ENCODE assay signal across 9 cellular contexts in the genomic region with DNA sequence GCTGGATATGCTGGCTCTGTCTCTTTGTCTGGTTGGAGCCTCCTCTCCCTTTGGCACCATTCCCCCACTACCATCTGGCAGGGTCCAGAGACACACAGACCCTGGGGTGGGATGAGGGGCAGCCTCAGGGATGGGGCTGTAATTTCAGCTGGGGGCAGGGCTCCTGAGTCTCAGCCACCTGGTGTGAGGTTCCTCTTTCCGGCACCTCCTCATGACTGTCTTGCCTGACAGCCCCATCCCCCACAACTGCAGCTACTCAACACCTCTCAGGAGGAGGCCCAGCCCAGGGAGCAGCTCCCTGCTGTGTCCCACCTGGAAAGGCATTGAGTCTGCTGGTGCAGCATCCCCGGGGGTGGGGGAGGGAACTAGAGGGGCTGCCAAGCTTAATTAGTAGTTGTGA. TPM values are rescaled to one million over a fixed set of nuclear protein-coding genes. Genes with fewer than 3 reads are reported as not detected.
DNase-seq lines count a peak whose midpoint lies in the region; ATAC-seq, FAIRE-seq and TF ChIP-seq lines count a peak whose summit lies in the region.
"Had no signal": no experiment of that assay in that cellular context is flagged by ENCODE, and none has a peak within 500 bp of the region (broad histone marks: within the 10 kb centered on the region; RNA-seq: fewer than 3 reads in every experiment).

No MANE protein-coding gene starts in this region.

- H3K4me1 Mint-ChIP-seq in endothelial cell (ENCODE audit: unreplicated experiment), result peaks cover 49% of the 10 kb centered on the region
- peaks cover 6 to 12% of the 10 kb centered on the region in 2 donors for H3K4me1 Mint-ChIP-seq in immature natural killer cell

- TF ChIP-seq CTCF in HepG2 (CRISPR knock-in tag; IDR thresholded peaks at IDR 0.05), result no peak
- TF ChIP-seq CTCF in right lobe of liver (IDR thresholded peaks at IDR 0.05), result no peak
- TF ChIP-seq CTCF in upper lobe of left lung (IDR thresholded peaks at IDR 0.05), result no peak
- no peak for TF ChIP-seq CTCF in endothelial cell (IDR thresholded peaks at IDR 0.05; ENCODE audit: unreplicated experiment)

- no CpG with 5 or more reads among the region's 2 CpGs for WGBS in HepG2 (ENCODE audit: low lambda C conversion rate)
- 29% methylated on average over 1 of the region's 2 CpGs for WGBS in right lobe of liver (ENCODE audit: insufficient coverage, low coverage, low lambda C conversion rate, missing lambda C conversion rate)
- 14 to 51% methylated on average over 1 to 2 of the region's 2 CpGs for WGBS in upper lobe of left lung, 2 donors

- no peak overlapping the region for H2AFZ ChIP-seq in HepG2 (ENCODE audit: low read length)

- no peaks in the 10 kb centered on the region for H3K79me2 ChIP-seq in HepG2 (ENCODE audit: insufficient read depth, low read length)

- H3K27me3 Mint-ChIP-seq in endothelial cell (ENCODE audit: unreplicated experiment) (peaks cover 6% of the 10 kb centered on the region), immature natural killer cell (ENCODE audit: low read depth in 3 of 3) (peaks cover 0 to 4% (median 4%) of the 10 kb centered on the region in 3 donors)
- H3K27me3 Mint-ChIP-seq: stimulated activated naive CD8-positive, alpha-beta T cell treated with anti-CD3 and anti-CD28 coated beads, Interleukin-15, Interleukin-2, amounts not matched to agents 100 ng/mL and 50 ng/mL, for 24 hours had no signal

- FAIRE-seq in HepG2 (lab: Jason Lieb, UNC), result no peak

- intact Hi-C loops in HepG2 (cut with micrococcal nuclease; ENCODE audit: unreplicated experiment) (loop anchor here (10.0 kb wide), 1 partner anchor 174 kb away; no protein-coding TSS in a partner anchor), right lobe of liver (cut with DNase I) (no loop called here)

- H3K9me3 Mint-ChIP-seq in endothelial cell (ENCODE audit: unreplicated experiment) (no peaks in the 10 kb centered on the region), immature natural killer cell (no peaks in the 10 kb centered on the region)
- H3K9me3 Mint-ChIP-seq: stimulated activated naive CD8-positive, alpha-beta T cell treated with anti-CD3 and anti-CD28 coated beads, Interleukin-15, Interleukin-2, amounts not matched to agents 100 ng/mL and 50 ng/mL, for 24 hours had no signal

- H3K4me3 Mint-ChIP-seq in endothelial cell (ENCODE audit: unreplicated experiment), result no peak overlapping the region
- no peak overlapping the region for H3K4me3 Mint-ChIP-seq in immature natural killer cell
- H3K4me3 Mint-ChIP-seq: stimulated activated naive CD8-positive, alpha-beta T cell treated with anti-CD3 and anti-CD28 coated beads, Interleukin-15, Interleukin-2, amounts not matched to agents 100 ng/mL and 50 ng/mL, for 24 hours had no signal

- no peak for DNase-seq in HepG2 (ENCODE audit: low spot score)
- DNase-seq in right lobe of liver, result no peak
- DNase-seq in NCI-H510A treated with DMSO at 0.1 percent for 48 hours (lab: John Stamatoyannopoulos, UW), result peak; percentile 70
- DNase-seq in upper lobe of left lung, result peak in 1 of 2 donors; percentile 65
- DNase-seq in endothelial cell (ENCODE audit: low spot score), result no peak
- DNase-seq in immature natural killer cell, result no peak
- DNase-seq in T-helper 1 cell, result no peak

- H3K36me3 Mint-ChIP-seq in endothelial cell (ENCODE audit: low read depth, unreplicated experiment), result no peaks in the 10 kb centered on the region
- no peaks in the 10 kb centered on the region for H3K36me3 Mint-ChIP-seq in immature natural killer cell

- no TSS peak for BruUV-seq in HepG2 (replicated peaks; lab: Mats Ljungman, UMichigan)

- CTCF ChIA-PET in HepG2 (lab: Yijun Ruan, JAX; ENCODE audit: low intra/inter-chr PET ratio, low total read pairs), result no interaction called here

- peak overlapping the region; percentile 12; the same call in 1 of the 2 replicates for H3K4me2 ChIP-seq in HepG2 (ENCODE audit: low read depth, low read length)

- in situ Hi-C loops in HepG2 (cut with HindIII; ENCODE audit: extremely low pct_ligation_motif_present, low pct_unique_long_range_greater_than_20kb), result loop anchor here (25.0 kb wide), 1 partner anchor 201 kb away; the partner anchor contains the start of gene MYOZ3

- POLR2A ChIA-PET in HepG2 (lab: Yijun Ruan, JAX), result interaction anchor here (1.4 to 1.9 kb wide), 3 partner anchors 11 to 63 kb away, joined by 3 to 7 read pairs (median 6); partner anchors contain the start of gene RPS14

- H3K9ac ChIP-seq in HepG2 (ENCODE audit: insufficient read depth, low read depth, low read length), result no peak overlapping the region

- TF ChIP-seq EP300 in HepG2 (IDR thresholded peaks at IDR 0.05; ENCODE audit: low read depth in 2 of 2, low read length in 2 of 2) (no peak), HepG2 (CRISPR knock-in tag; IDR thresholded peaks at IDR 0.05; ENCODE audit: borderline replicate concordance) (no peak), upper lobe of left lung (IDR thresholded peaks at IDR 0.05) (no peak)

- no peak for ATAC-seq in HepG2
- ATAC-seq in right lobe of liver, result no peak
- peak; percentile 71 for ATAC-seq in HG03066 (IDR thresholded peaks at IDR 0.05; ENCODE audit: low read depth, unreplicated experiment)
- no peak for ATAC-seq in upper lobe of left lung (ENCODE audit: low FRiP score in 2 of 2)

- H3K27me3 ChIP-seq in HepG2 (ENCODE audit: control insufficient read depth in 1 of 2, insufficient read depth in 2 of 2, low read length in 2 of 2) (peaks cover 2 to 7% of the 10 kb centered on the region in 2 experiments; a peak in 1 of 5 replicates), right lobe of liver (no peaks in the 10 kb centered on the region), upper lobe of left lung (no peaks in the 10 kb centered on the region)

- H3K27ac ChIP-seq in HepG2 (ENCODE audit: extremely low read length, insufficient read depth, low read length), result no peak overlapping the region
- H3K27ac ChIP-seq in right lobe of liver, result no peak overlapping the region
- H3K27ac ChIP-seq in upper lobe of left lung, result peak overlapping the region in 3 of 4 donors; percentile 19 to 70 (median 59)

- H4K20me1 ChIP-seq in HepG2 (ENCODE audit: insufficient read depth, low read length), result no peaks in the 10 kb centered on the region

- no peak overlapping the region for H3K4me3 ChIP-seq in HepG2 (replicated peaks in 1 of 3; ENCODE audit: insufficient read depth in 1 of 3, low read depth in 2 of 3, low read length in 3 of 3)
- H3K4me3 ChIP-seq in right lobe of liver, result no peak overlapping the region
- H3K4me3 ChIP-seq in upper lobe of left lung, result no peak overlapping the region

- no peak overlapping the region for H3K27ac Mint-ChIP-seq in endothelial cell (ENCODE audit: unreplicated experiment)
- no peak overlapping the region for H3K27ac Mint-ChIP-seq in immature natural killer cell

- H3K36me3 ChIP-seq in HepG2 (replicated peaks in 1 of 2; ENCODE audit: control insufficient read depth in 1 of 2, insufficient read depth in 2 of 2, low read length in 2 of 2) (no peaks in the 10 kb centered on the region), right lobe of liver (no peaks in the 10 kb centered on the region), upper lobe of left lung (no peaks in the 10 kb centered on the region)

- H3K9me3 ChIP-seq in HepG2 (ENCODE audit: low read length) (no peaks in the 10 kb centered on the region), right lobe of liver (no peaks in the 10 kb centered on the region), upper lobe of left lung (no peaks in the 10 kb centered on the region)

- TF ChIP-seq POLR2A in HepG2 (IDR thresholded peaks at IDR 0.05; ENCODE audit: insufficient read depth in 1 of 2, low read depth in 2 of 2, low read length in 2 of 2) (no peak), right lobe of liver (IDR thresholded peaks at IDR 0.05) (no peak), upper lobe of left lung (IDR thresholded peaks at IDR 0.05) (no peak)

- H3K4me1 ChIP-seq in HepG2 (ENCODE audit: insufficient read depth, low read length), result peaks cover 67% of the 10 kb centered on the region
- H3K4me1 ChIP-seq in right lobe of liver, result peaks cover 0 to 37% (median 13%) of the 10 kb centered on the region in 4 donors
- peaks cover 17 to 30% (median 25%) of the 10 kb centered on the region in 4 donors for H3K4me1 ChIP-seq in upper lobe of left lung

- no peak for TF ChIP-seq RAD21 in HepG2 (CRISPR knock-in tag; IDR thresholded peaks at IDR 0.05)

RNA-seq across cellular contexts. Expression of gene RPS14, which starts 11.7 kb away (rescaled TPM):
- total RNA-seq in HepG2 (2016; rRNA removed; fragmentation: Illumina TruSeq; extraction: Trizol) (2,116 and 2,466 TPM in 2 replicates), right lobe of liver (100 to 1,000 TPM; 573 to 800 (median 663) TPM), upper lobe of left lung (1,000 to 10,000 TPM in 5 of 6 donors, 100 to 1,000 TPM in 1; 806 to 1,982 (median 1,727) TPM), endothelial cell (ENCODE audit: unreplicated experiment) (2,784 TPM)
- total RNA-seq in HepG2 (2016; cell fraction: cytosol; rRNA removed; fragmentation: Illumina TruSeq; extraction: Trizol; ENCODE audit: low read depth), result 3,305 and 3,520 TPM in 2 replicates
- 2,149 and 2,588 TPM in 2 replicates for total RNA-seq in HepG2 (2016; cell fraction: insoluble cytoplasmic fraction; rRNA removed; fragmentation: Illumina TruSeq; extraction: Trizol)
- total RNA-seq in HepG2 (2016; cell fraction: membrane; rRNA removed; fragmentation: Illumina TruSeq; extraction: Trizol), result 4,929 and 5,069 TPM in 2 replicates
- 644 and 721 TPM in 2 replicates for total RNA-seq in HepG2 (2016; cell fraction: nucleus; rRNA removed; fragmentation: Illumina TruSeq; extraction: Trizol)
- polyA plus RNA-seq in HepG2 (2011; rRNA removed) (3,058 and 3,295 TPM in 2 replicates), immature natural killer cell (1,000 to 10,000 TPM; 3,321 to 6,011 (median 3,509) TPM)
- 6,315 and 8,239 TPM in 2 replicates for polyA plus RNA-seq in HepG2 (2011; cell fraction: cytosol; rRNA removed)
- polyA plus RNA-seq in HepG2 (2011; cell fraction: nucleus; rRNA removed), result 1,184 and 1,580 TPM in 2 replicates
- polyA plus RNA-seq in HepG2 (2012), result 3,506 and 4,895 TPM in 2 replicates
- 3,347 and 3,785 TPM in 2 replicates for polyA plus RNA-seq in HepG2 (2016; cell fraction: cytosol; fragmentation: Illumina TruSeq; extraction: Trizol; ENCODE audit: low read depth)
- 2,246 and 2,277 TPM in 2 replicates for polyA plus RNA-seq in HepG2 (2016; cell fraction: insoluble cytoplasmic fraction; fragmentation: Illumina TruSeq; extraction: Trizol; ENCODE audit: low read depth)
- polyA plus RNA-seq in HepG2 (2016; cell fraction: membrane; fragmentation: Illumina TruSeq; extraction: Trizol; ENCODE audit: low read depth), result 4,452 and 4,569 TPM in 2 replicates
- 1,056 and 1,136 TPM in 2 replicates for polyA plus RNA-seq in HepG2 (2016; cell fraction: nucleus; fragmentation: Illumina TruSeq; extraction: Trizol; ENCODE audit: insufficient read depth, low read depth)
- 795 and 1,496 TPM in 2 replicates for polyA minus RNA-seq in HepG2 (2011; rRNA and poly(A)+ RNA removed; ENCODE audit: low replicate concordance)
- polyA minus RNA-seq in HepG2 (2011; cell fraction: cytosol; rRNA and poly(A)+ RNA removed), result 375 and 432 TPM in 2 replicates
- 180 and 283 TPM in 2 replicates for polyA minus RNA-seq in HepG2 (2011; cell fraction: nucleus; rRNA and poly(A)+ RNA removed)

RNA-seq across cellular contexts. Expression of gene NDST1, which starts 46.7 kb away (rescaled TPM):
- total RNA-seq in HepG2 (2016; rRNA removed; fragmentation: Illumina TruSeq; extraction: Trizol), result 22.1 and 26.2 TPM in 2 replicates
- 6.5 and 8.8 TPM in 2 replicates for total RNA-seq in HepG2 (2016; cell fraction: cytosol; rRNA removed; fragmentation: Illumina TruSeq; extraction: Trizol; ENCODE audit: low read depth)
- 19.6 and 25.2 TPM in 2 replicates for total RNA-seq in HepG2 (2016; cell fraction: insoluble cytoplasmic fraction; rRNA removed; fragmentation: Illumina TruSeq; extraction: Trizol)
- 16.4 and 18.4 TPM in 2 replicates for total RNA-seq in HepG2 (2016; cell fraction: membrane; rRNA removed; fragmentation: Illumina TruSeq; extraction: Trizol)
- total RNA-seq in HepG2 (2016; cell fraction: nucleus; rRNA removed; fragmentation: Illumina TruSeq; extraction: Trizol), result 25.2 and 29.3 TPM in 2 replicates
- 23.8 and 35.0 TPM in 2 replicates for polyA plus RNA-seq in HepG2 (2011; rRNA removed)
- polyA plus RNA-seq in HepG2 (2011; cell fraction: cytosol; rRNA removed), result 18.9 and 20.3 TPM in 2 replicates
- polyA plus RNA-seq in HepG2 (2011; cell fraction: nucleus; rRNA removed), result 67.6 and 71.1 TPM in 2 replicates
- polyA plus RNA-seq in HepG2 (2012), result 36.0 and 40.8 TPM in 2 replicates
- polyA plus RNA-seq in HepG2 (2016; cell fraction: cytosol; fragmentation: Illumina TruSeq; extraction: Trizol; ENCODE audit: low read depth), result 2.7 and 3.1 TPM in 2 replicates
- polyA plus RNA-seq in HepG2 (2016; cell fraction: insoluble cytoplasmic fraction; fragmentation: Illumina TruSeq; extraction: Trizol; ENCODE audit: low read depth), result 15.4 and 18.3 TPM in 2 replicates
- 7.8 TPM in 2 replicates for polyA plus RNA-seq in HepG2 (2016; cell fraction: membrane; fragmentation: Illumina TruSeq; extraction: Trizol; ENCODE audit: low read depth)
- 29.1 and 30.9 TPM in 2 replicates for polyA plus RNA-seq in HepG2 (2016; cell fraction: nucleus; fragmentation: Illumina TruSeq; extraction: Trizol; ENCODE audit: insufficient read depth, low read depth)
- 12.5 and 73.9 TPM in 2 replicates for polyA minus RNA-seq in HepG2 (2011; rRNA and poly(A)+ RNA removed; ENCODE audit: low replicate concordance)
- polyA minus RNA-seq in HepG2 (2011; cell fraction: cytosol; rRNA and poly(A)+ RNA removed), result 20.8 and 29.5 TPM in 2 replicates
- 55.1 and 55.2 TPM in 2 replicates for polyA minus RNA-seq in HepG2 (2011; cell fraction: nucleus; rRNA and poly(A)+ RNA removed)
- 10 to 100 TPM; 38.1 to 97.5 (median 76.0) TPM for total RNA-seq in right lobe of liver
- 100 to 1,000 TPM in 5 of 6 donors, 10 to 100 TPM in 1; 81.7 to 265 (median 166) TPM for total RNA-seq in upper lobe of left lung
- total RNA-seq in endothelial cell (ENCODE audit: unreplicated experiment), result 178 TPM
- 1 to 10 TPM; 1.2 to 3.2 (median 1.4) TPM for polyA plus RNA-seq in immature natural killer cell

RNA-seq across cellular contexts. Expression of gene CD74, which starts 48.5 kb away (rescaled TPM):
- total RNA-seq in HepG2 (2016; rRNA removed; fragmentation: Illumina TruSeq; extraction: Trizol), result 30.1 and 84.4 TPM in 2 replicates
- 19.1 and 22.1 TPM in 2 replicates for total RNA-seq in HepG2 (2016; cell fraction: cytosol; rRNA removed; fragmentation: Illumina TruSeq; extraction: Trizol; ENCODE audit: low read depth)
- 30.1 and 86.9 TPM in 2 replicates for total RNA-seq in HepG2 (2016; cell fraction: insoluble cytoplasmic fraction; rRNA removed; fragmentation: Illumina TruSeq; extraction: Trizol)
- total RNA-seq in HepG2 (2016; cell fraction: membrane; rRNA removed; fragmentation: Illumina TruSeq; extraction: Trizol), result 23.8 and 31.1 TPM in 2 replicates
- 88.0 and 96.2 TPM in 2 replicates for total RNA-seq in HepG2 (2016; cell fraction: nucleus; rRNA removed; fragmentation: Illumina TruSeq; extraction: Trizol)
- 34.1 and 56.4 TPM in 2 replicates for polyA plus RNA-seq in HepG2 (2011; rRNA removed)
- 24.7 and 30.8 TPM in 2 replicates for polyA plus RNA-seq in HepG2 (2011; cell fraction: cytosol; rRNA removed)
- polyA plus RNA-seq in HepG2 (2011; cell fraction: nucleus; rRNA removed), result 26.5 and 30.9 TPM in 2 replicates
- 73.1 and 87.1 TPM in 2 replicates for polyA plus RNA-seq in HepG2 (2012)
- 44.1 and 51.7 TPM in 2 replicates for polyA plus RNA-seq in HepG2 (2016; cell fraction: cytosol; fragmentation: Illumina TruSeq; extraction: Trizol; ENCODE audit: low read depth)
- 52.1 and 69.3 TPM in 2 replicates for polyA plus RNA-seq in HepG2 (2016; cell fraction: insoluble cytoplasmic fraction; fragmentation: Illumina TruSeq; extraction: Trizol; ENCODE audit: low read depth)
- polyA plus RNA-seq in HepG2 (2016; cell fraction: membrane; fragmentation: Illumina TruSeq; extraction: Trizol; ENCODE audit: low read depth), result 51.1 and 54.1 TPM in 2 replicates
- polyA plus RNA-seq in HepG2 (2016; cell fraction: nucleus; fragmentation: Illumina TruSeq; extraction: Trizol; ENCODE audit: insufficient read depth, low read depth), result 232 and 243 TPM in 2 replicates
- polyA minus RNA-seq in HepG2 (2011; rRNA and poly(A)+ RNA removed; ENCODE audit: low replicate concordance), result 2.5 and 52.0 TPM in 2 replicates
- polyA minus RNA-seq in HepG2 (2011; cell fraction: cytosol; rRNA and poly(A)+ RNA removed), result 21.3 and 26.3 TPM in 2 replicates
- 11.5 and 16.5 TPM in 2 replicates for polyA minus RNA-seq in HepG2 (2011; cell fraction: nucleus; rRNA and poly(A)+ RNA removed)
- total RNA-seq in right lobe of liver, result 100 to 1,000 TPM in 5 of 6 experiments, 10 to 100 TPM in 1; 68.4 to 549 (median 211) TPM
- 1,000 to 10,000 TPM in 5 of 6 donors, 100 to 1,000 TPM in 1; 957 to 4,783 (median 3,180) TPM for total RNA-seq in upper lobe of left lung
- 170 TPM for total RNA-seq in endothelial cell (ENCODE audit: unreplicated experiment)
- 1,000 to 10,000 TPM in 2 of 3 donors, 100 to 1,000 TPM in 1; 982 to 1,268 (median 1,061) TPM for polyA plus RNA-seq in immature natural killer cell

Comparison
In these comparisons a context has a peak if more than half of its experiments do, and no peak if none do; other contexts are left out.
1. H3K27ac ChIP-seq: peak in upper lobe of left lung (3 of 4); none in HepG2 (single experiment) and right lobe of liver (0 of 3).